Comparison of ENCODE assay signal across 26 cellular contexts in genomic region chr18:28526196-28526595, GRCh38.
DNase-seq lines count a peak whose midpoint lies in the region; ATAC-seq, FAIRE-seq and TF ChIP-seq lines count a peak whose summit lies in the region.
"Had no signal": no experiment of that assay in that cellular context is flagged by ENCODE, and none has a peak within 500 bp of the region (broad histone marks: within the 10 kb centered on the region; RNA-seq: fewer than 3 reads in every experiment).

No MANE protein-coding gene starts in this region.

- H3K4me2 ChIP-seq in A549, result no peak overlapping the region
- H3K4me2 ChIP-seq in astrocyte (ENCODE audit: low read length), result no peak overlapping the region
- H3K4me2 ChIP-seq in H9 (ENCODE audit: insufficient read depth, insufficient read length, low read length), result no peak overlapping the region
- H3K4me2 ChIP-seq: BLaER1 treated with 17β-estradiol and CSF1 and Interleukin-3, amounts not matched to agents 10 nM and 100 nM had no signal

- no peak overlapping the region for H2AK5ac ChIP-seq in H9 (ENCODE audit: insufficient read length, low read length)

- H2BK12ac ChIP-seq in H9 (ENCODE audit: insufficient read length, low read depth, low read length), result no peak overlapping the region

- H3K18ac ChIP-seq in H9 (ENCODE audit: insufficient read length, low read depth, low read length), result no peak overlapping the region

- WGBS in A549 (ENCODE audit: missing lambda C conversion rate), result 82% methylated on average over 1 of the region's 1 CpG
- WGBS in H9 (ENCODE audit: extremely low coverage, insufficient read length, low lambda C conversion rate), result no CpG with 5 or more reads among the region's 1 CpG

- no peak for ATAC-seq in A549
- ATAC-seq: CD8-positive, alpha-beta T cell; GM12878 had no signal

- no peak for FAIRE-seq in A549 (lab: Jason Lieb, UNC)
- FAIRE-seq in D721Med (lab: Jason Lieb, UNC), result peak; percentile 79
- peak; percentile 26 for FAIRE-seq in astrocyte (lab: Jason Lieb, UNC)
- FAIRE-seq: A204.1, GM12878, GM12892, GM18507 had no signal

- H3K36me3 Mint-ChIP-seq in astrocyte (ENCODE audit: low read depth, unreplicated experiment) (no peaks in the 10 kb centered on the region), H9 (ENCODE audit: insufficient read depth in 1 of 3, low read depth in 3 of 3) (no peaks in the 10 kb centered on the region)
- H3K36me3 Mint-ChIP-seq: CD8-positive, alpha-beta T cell had no signal

- no peak overlapping the region for H2BK20ac ChIP-seq in H9 (ENCODE audit: low read depth, low read length, poor library complexity, severe bottlenecking)

- H3K27ac ChIP-seq in A549 (no peak overlapping the region), astrocyte (ENCODE audit: low read depth, low read length) (no peak overlapping the region), H9 (ENCODE audit: insufficient read length, low read depth, low read length) (no peak overlapping the region)
- H3K27ac ChIP-seq: BLaER1 treated with 17β-estradiol and CSF1 and Interleukin-3, amounts not matched to agents 10 nM and 100 nM; C4-2B had no signal

- no peak overlapping the region for H3K14ac ChIP-seq in H9 (ENCODE audit: insufficient read depth, low read length)

- no peak for DNase-seq in A549 (ENCODE audit: low read depth in 1 of 2, low spot score in 1 of 2)
- no peak for DNase-seq in D721Med (ENCODE audit: insufficient read length, low spot score)
- DNase-seq in astrocyte (ENCODE audit: low read depth), result no peak
- DNase-seq in H9, result no peak
- no peak for DNase-seq in ecto neural progenitor cell (ENCODE audit: low spot score)
- DNase-seq in foreskin fibroblast, result no peak
- DNase-seq: 8988T; AML-193; Caco-2; Calu3; CD4-positive, alpha-beta T cell; CD8-positive, alpha-beta T cell; DMS 273 treated with DMSO at 0.1 percent for 48 hours; DMS153; DMS53; DMS79; DND-41; EL; GDM1 had no signal

- H3K9me3 ChIP-seq in A549, result no peaks in the 10 kb centered on the region
- no peaks in the 10 kb centered on the region for H3K9me3 ChIP-seq in astrocyte (ENCODE audit: insufficient read depth, low read depth, low read length)
- no peaks in the 10 kb centered on the region for H3K9me3 ChIP-seq in H9 (ENCODE audit: control insufficient read depth, low read depth, low read length)
- H3K9me3 ChIP-seq: BLaER1 treated with 17β-estradiol and CSF1 and Interleukin-3, amounts not matched to agents 10 nM and 100 nM; Caco-2 had no signal

- H4K91ac ChIP-seq in H9 (ENCODE audit: insufficient read length, low read depth, low read length), result no peak overlapping the region

- no peak overlapping the region for H2BK5ac ChIP-seq in H9 (ENCODE audit: insufficient read length, low read length)

- H3K4me1 Mint-ChIP-seq in astrocyte (ENCODE audit: low read depth, unreplicated experiment), result no peaks in the 10 kb centered on the region
- H3K4me1 Mint-ChIP-seq in H9, result peaks cover 18 to 23% of the 10 kb centered on the region in 2 experiments
- H3K4me1 Mint-ChIP-seq: B cell had no signal

- H3K56ac ChIP-seq in H9 (ENCODE audit: insufficient read length, low read depth, low read length), result no peak overlapping the region

- no peak overlapping the region for H3K4me3 Mint-ChIP-seq in astrocyte (ENCODE audit: unreplicated experiment)
- no peak overlapping the region for H3K4me3 Mint-ChIP-seq in H9
- H3K4me3 Mint-ChIP-seq: B cell; CD4-positive, alpha-beta T cell; CD8-positive, alpha-beta T cell had no signal

- no peaks in the 10 kb centered on the region for H3K79me1 ChIP-seq in H9 (ENCODE audit: insufficient read depth, low read depth, low read length, poor library complexity, severe bottlenecking)

- H4K8ac ChIP-seq in H9 (replicated peaks; ENCODE audit: insufficient read length, low read depth, low read length), result no peak overlapping the region

- no peak for TF ChIP-seq POLR2A in A549 (IDR thresholded peaks at IDR 0.05; ENCODE audit: low read length)

- H3K4me1 ChIP-seq in A549 (no peaks in the 10 kb centered on the region), astrocyte (ENCODE audit: insufficient read depth, low read length) (no peaks in the 10 kb centered on the region), H9 (ENCODE audit: insufficient read depth, low read length) (no peaks in the 10 kb centered on the region; the same call in 1 of the 2 replicates)
- H3K4me1 ChIP-seq: BLaER1 treated with 17β-estradiol and CSF1 and Interleukin-3, amounts not matched to agents 10 nM and 100 nM; Caco-2 had no signal

- no peaks in the 10 kb centered on the region for H3K36me3 ChIP-seq in astrocyte (ENCODE audit: insufficient read depth, low read length)
- H3K36me3 ChIP-seq: BLaER1 treated with 17β-estradiol and CSF1 and Interleukin-3, amounts not matched to agents 10 nM and 100 nM had no signal

- H3K23ac ChIP-seq in H9 (ENCODE audit: insufficient read length, low read depth, low read length), result no peak overlapping the region

- H4K5ac ChIP-seq in H9 (ENCODE audit: insufficient read length, low read depth, low read length), result no peak overlapping the region

- H2BK120ac ChIP-seq in H9 (ENCODE audit: low read depth, low read length, poor library complexity, severe bottlenecking), result no peak overlapping the region

- H3K27ac Mint-ChIP-seq in astrocyte (ENCODE audit: unreplicated experiment) (no peak overlapping the region), H9 (no peak overlapping the region)
- H3K27ac Mint-ChIP-seq: B cell; CD4-positive, alpha-beta T cell; CD8-positive, alpha-beta T cell had no signal

- H2AFZ ChIP-seq in astrocyte (ENCODE audit: low read depth, low read length) (no peak overlapping the region), H9 (ENCODE audit: low read length) (no peak overlapping the region)

- no peaks in the 10 kb centered on the region for H4K20me1 ChIP-seq in astrocyte (ENCODE audit: insufficient read depth, low read length)
- H4K20me1 ChIP-seq in H9 (ENCODE audit: control insufficient read depth, insufficient read depth, insufficient read length), result no peaks in the 10 kb centered on the region
- H4K20me1 ChIP-seq: BLaER1 treated with 17β-estradiol and CSF1 and Interleukin-3, amounts not matched to agents 10 nM and 100 nM had no signal

- CTCF ChIA-PET in A549 (lab: Yijun Ruan, JAX), result no interaction called here

- H3K9ac ChIP-seq in astrocyte (ENCODE audit: low read length) (no peak overlapping the region), H9 (ENCODE audit: extremely low read depth, insufficient read length, low read length) (no peak overlapping the region)
- H3K9ac ChIP-seq: BLaER1 treated with 17β-estradiol and CSF1 and Interleukin-3, amounts not matched to agents 10 nM and 100 nM had no signal

- no peak for TF ChIP-seq RAD21 in A549 (conservative IDR thresholded peaks at IDR 0.05 in 1 of 2, IDR thresholded peaks at IDR 0.05 in 1 of 2)

- H3K4ac ChIP-seq in H9 (ENCODE audit: low read depth, low read length), result no peak overlapping the region

- TF ChIP-seq CTCF in A549 (IDR thresholded peaks at IDR 0.05), result no peak
- no peak for TF ChIP-seq CTCF in D721Med (IDR thresholded peaks at IDR 0.05; ENCODE audit: insufficient read depth, missing control alignments)
- no peak for TF ChIP-seq CTCF in astrocyte (IDR thresholded peaks at IDR 0.05; ENCODE audit: insufficient read depth, low read depth, low read length)
- no peak for TF ChIP-seq CTCF in H9 (conservative IDR thresholded peaks at IDR 0.05)
- TF ChIP-seq CTCF in foreskin fibroblast (IDR thresholded peaks at IDR 0.05; ENCODE audit: low read depth, low read length), result no peak

- H3K23me2 ChIP-seq in H9 (ENCODE audit: insufficient read length, low read depth, low read length, poor library complexity, severe bottlenecking), result peaks cover 3% of the 10 kb centered on the region

- H3K79me2 ChIP-seq in astrocyte (ENCODE audit: insufficient read depth, low read length), result no peaks in the 10 kb centered on the region
- H3K79me2 ChIP-seq in H9 (ENCODE audit: insufficient read depth, low read length), result no peaks in the 10 kb centered on the region

- H3K9me3 Mint-ChIP-seq in astrocyte (ENCODE audit: unreplicated experiment) (no peaks in the 10 kb centered on the region), H9 (no peaks in the 10 kb centered on the region)

- H3K27me3 Mint-ChIP-seq in astrocyte (ENCODE audit: low read depth, unreplicated experiment), result no peaks in the 10 kb centered on the region
- no peaks in the 10 kb centered on the region for H3K27me3 Mint-ChIP-seq in H9 (ENCODE audit: low read depth)
- H3K27me3 Mint-ChIP-seq: B cell; CD4-positive, alpha-beta T cell had no signal

- POLR2A ChIA-PET in A549 (lab: Yijun Ruan, JAX), result no interaction called here

- no peak overlapping the region for H2BK15ac ChIP-seq in H9 (ENCODE audit: low read depth, low read length)

- no peak overlapping the region for H3T11ph ChIP-seq in H9 (ENCODE audit: low read length)

- H3K4me3 ChIP-seq in A549, result no peak overlapping the region
- no peak overlapping the region for H3K4me3 ChIP-seq in astrocyte (ENCODE audit: insufficient read depth, low read depth, low read length)
- H3K4me3 ChIP-seq in foreskin fibroblast (ENCODE audit: low read depth in 1 of 2, low read length in 2 of 2), result no peak overlapping the region
- H3K4me3 ChIP-seq: BLaER1 treated with 17β-estradiol and CSF1 and Interleukin-3, amounts not matched to agents 10 nM and 100 nM; GM12878 had no signal

- TF ChIP-seq EP300 in A549 (IDR thresholded peaks at IDR 0.05), result no peak

- no peaks in the 10 kb centered on the region for H3K27me3 ChIP-seq in astrocyte (ENCODE audit: insufficient read depth, low read length)
- H3K27me3 ChIP-seq in H9 (ENCODE audit: insufficient read depth, low read length), result no peaks in the 10 kb centered on the region
- H3K27me3 ChIP-seq: BLaER1 treated with 17β-estradiol and CSF1 and Interleukin-3, amounts not matched to agents 10 nM and 100 nM had no signal

TF ChIP-seq in A549, 52 proteins besides CTCF, POLR2A, EP300 and RAD21:
- TF ChIP-seq E2F6 (IDR thresholded peaks at IDR 0.05; ENCODE audit: borderline replicate concordance, low read depth), result no peak
- peak; percentile 56 for TF ChIP-seq MAFK (IDR thresholded peaks at IDR 0.05; ENCODE audit: partially characterized antibody)
- TF ChIP-seq RNF2 (IDR thresholded peaks at IDR 0.05; ENCODE audit: borderline replicate concordance, low read depth), result no peak
- no peak for TF ChIP-seq FOXS1 (CRISPR knock-in tag; IDR thresholded peaks at IDR 0.05)
